9 cellular contexts compared by ENCODE assay signal in the genomic region with DNA sequence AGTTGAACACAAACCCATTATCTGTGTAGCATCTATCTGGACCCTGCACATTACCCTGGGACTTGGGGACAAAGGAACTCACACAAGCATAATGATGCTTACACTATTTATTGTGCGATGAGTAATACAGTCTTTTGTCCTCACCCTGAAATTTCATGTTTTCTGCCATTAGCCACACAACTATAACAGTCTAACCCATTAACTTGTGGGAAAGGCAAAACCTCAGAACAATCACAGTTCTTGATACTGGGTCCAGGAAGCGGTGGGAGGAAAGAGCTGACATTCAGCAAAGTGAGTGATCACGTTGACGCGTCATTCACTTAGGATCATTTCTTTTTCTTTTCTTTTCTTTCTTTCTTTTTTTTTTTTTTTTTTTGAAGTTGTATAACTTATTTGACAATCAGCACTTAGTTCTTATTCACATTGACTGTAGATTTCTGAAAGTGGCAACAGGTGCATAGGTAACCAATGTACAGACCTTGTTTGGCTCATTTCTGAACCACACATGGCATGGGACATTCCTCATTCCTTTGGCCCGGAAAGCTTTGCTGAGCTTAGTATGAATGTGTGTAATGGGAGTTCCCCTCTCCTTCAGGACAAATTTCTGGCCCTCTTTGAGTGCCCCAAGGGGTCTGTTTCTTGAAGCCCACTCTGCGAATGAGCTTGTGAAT.
A peak's percentile ranks its signal among the peaks of the same experiment; 100 is the strongest.
DNase-seq lines count a peak whose midpoint lies in the region; ATAC-seq and TF ChIP-seq lines count a peak whose summit lies in the region.
"Had no signal": no experiment of that assay in that cellular context is flagged by ENCODE, and none has a peak within 500 bp of the region (broad histone marks: within the 10 kb centered on the region; RNA-seq: fewer than 3 reads in every experiment).

No MANE protein-coding gene starts in this region.

- intact Hi-C loops in heart right ventricle (cut with DNase I) = no loop called here

- H3K36me3 ChIP-seq in heart right ventricle = no peaks in the 10 kb centered on the region

- H3K4me3 ChIP-seq in heart right ventricle = no peak overlapping the region

- ATAC-seq in HG02798 (IDR thresholded peaks at IDR 0.05; ENCODE audit: poor library complexity, unreplicated experiment) (peak; percentile 58), heart right ventricle (no peak)
- peak; percentile 41 to 45 for ATAC-seq in stimulated activated naive B cell treated with anti-CD40 and anti-IgM and Interleukin-4, amounts not matched to agents 10 μg/mL and 1 μg/mL and 100 μg/mL, for 72 hours (replicated peaks)

- H3K27ac ChIP-seq in heart right ventricle = no peak overlapping the region

- WGBS in heart right ventricle, 2 donors = 89 to 91% methylated on average over 7 of the region's 7 CpGs

- H3K4me3 Mint-ChIP-seq in stimulated activated naive B cell treated with anti-CD40 and anti-IgM and Interleukin-4, amounts not matched to agents 10 μg/mL and 1 μg/mL and 100 μg/mL, for 72 hours = peak overlapping the region; percentile 36 to 71

- H3K27me3 ChIP-seq in heart right ventricle = no peaks in the 10 kb centered on the region

- H3K4me1 Mint-ChIP-seq in stimulated activated naive B cell treated with anti-CD40 and anti-IgM and Interleukin-4, amounts not matched to agents 10 μg/mL and 1 μg/mL and 100 μg/mL, for 72 hours = peaks cover 35 to 39% of the 10 kb centered on the region in 2 donors

- no peaks in the 10 kb centered on the region for H3K9me3 Mint-ChIP-seq in stimulated activated naive B cell treated with anti-CD40 and anti-IgM and Interleukin-4, amounts not matched to agents 10 μg/mL and 1 μg/mL and 100 μg/mL, for 72 hours
- H3K9me3 Mint-ChIP-seq: T-cell had no signal

- DNase-seq in activated T-cell treated with anti-CD3 and anti-CD28 coated beads for 24 hours (ENCODE audit: low read depth) = peak; percentile 8
- no peak for DNase-seq in activated T-cell treated with anti-CD3 and anti-CD28 coated beads, Interleukin-2, amount 50 U/mL, for 1 hour
- peak; percentile 64 for DNase-seq in SK-MEL-5 (ENCODE audit: low read depth, low spot score)
- peak; percentile 25 for DNase-seq in stimulated activated naive B cell treated with anti-CD40 and anti-IgM and Interleukin-4, amounts not matched to agents 10 μg/mL and 1 μg/mL and 100 μg/mL, for 72 hours
- DNase-seq in MV-4-11 (lab: John Stamatoyannopoulos, UW) = no peak
- no peak for DNase-seq in heart right ventricle
- DNase-seq in NCI-H128 (lab: John Stamatoyannopoulos, UW; ENCODE audit: unreplicated experiment) = no peak

- no peak for TF ChIP-seq CTCF in heart right ventricle (IDR thresholded peaks at IDR 0.05)

- H3K4me1 ChIP-seq in heart right ventricle = no peaks in the 10 kb centered on the region

- in situ Hi-C loops in SK-MEL-5 (cut with HindIII; ENCODE audit: low pct_unique_long_range_greater_than_20kb, low sequenced_read_pairs) = no loop called here

- H3K9me3 ChIP-seq in heart right ventricle = no peaks in the 10 kb centered on the region

- H3K36me3 Mint-ChIP-seq in stimulated activated naive B cell treated with anti-CD40 and anti-IgM and Interleukin-4, amounts not matched to agents 10 μg/mL and 1 μg/mL and 100 μg/mL, for 72 hours = no peaks in the 10 kb centered on the region
- H3K36me3 Mint-ChIP-seq: T-cell had no signal

- H3K27ac Mint-ChIP-seq in stimulated activated naive B cell treated with anti-CD40 and anti-IgM and Interleukin-4, amounts not matched to agents 10 μg/mL and 1 μg/mL and 100 μg/mL, for 72 hours = peak overlapping the region; percentile 93
- H3K27ac Mint-ChIP-seq: T-cell had no signal

- peaks cover 5 to 18% of the 10 kb centered on the region in 2 donors for H3K27me3 Mint-ChIP-seq in stimulated activated naive B cell treated with anti-CD40 and anti-IgM and Interleukin-4, amounts not matched to agents 10 μg/mL and 1 μg/mL and 100 μg/mL, for 72 hours
- H3K27me3 Mint-ChIP-seq: T-cell had no signal

Comparison
In these comparisons a context has a peak if more than half of its experiments do, and no peak if none do; other contexts are left out.
1. DNase-seq: peak in activated T-cell treated with anti-CD3 and anti-CD28 coated beads for 24 hours (single experiment), SK-MEL-5 (single experiment) and stimulated activated naive B cell treated with anti-CD40 and anti-IgM and Interleukin-4, amounts not matched to agents 10 μg/mL and 1 μg/mL and 100 μg/mL, for 72 hours (single experiment); none in activated T-cell treated with anti-CD3 and anti-CD28 coated beads, Interleukin-2, amount 50 U/mL, for 1 hour (single experiment), MV-4-11 (single experiment), heart right ventricle (0 of 2) and NCI-H128 (single experiment).
2. ATAC-seq: peak in HG02798 (single experiment) and stimulated activated naive B cell treated with anti-CD40 and anti-IgM and Interleukin-4, amounts not matched to agents 10 μg/mL and 1 μg/mL and 100 μg/mL, for 72 hours (2 of 2); none in heart right ventricle (0 of 8).